In genomic region chr7:87806150-87806549, GRCh38 we compare ENCODE assay signal across 25 cellular contexts.
"Had no signal": no experiment of that assay in that cellular context is flagged by ENCODE, and none has a peak within 500 bp of the region (broad histone marks: within the 10 kb centered on the region; RNA-seq: fewer than 3 reads in every experiment).

No MANE protein-coding gene starts in this region.

- ATAC-seq: activated CD4-positive, CD25-positive, alpha-beta regulatory T cell treated with anti-CD3 and anti-CD28 coated beads, Interleukin-2, amount 50 U/mL, for 24 hours; heart right ventricle; natural killer cell; right cardiac atrium had no signal

- H3K27ac Mint-ChIP-seq: activated CD4-positive, alpha-beta memory T cell treated with anti-CD3 and anti-CD28 coated beads, Interleukin-2, amount 10 ng/mL, durations not matched to agents 7 days and 5 days; activated CD4-positive, alpha-beta T cell treated with anti-CD3 and anti-CD28 coated beads, Interleukin-2, amount 10 ng/mL, durations not matched to agents 7 days and 5 days; activated naive CD4-positive, alpha-beta T cell treated with anti-CD3 and anti-CD28 coated beads, Interleukin-2, amount 50 U/mL, for 24 hours; activated T-cell treated with anti-CD3 and anti-CD28 coated beads, Interleukin-2, amount 50 U/mL, for 24 hours; natural killer cell; T-helper 1 cell treated with Interleukin-12 subunit alpha and Interleukin-12 subunit beta and Interleukin-4 antibody, amounts not matched to agents 30 μg/mL and 1 μg/mL, for 36 hours had no signal

- H3K4me1 ChIP-seq: esophagus muscularis mucosa, heart right ventricle, left ventricle myocardium inferior, spleen had no signal

- H3K4me3 ChIP-seq: esophagus muscularis mucosa, heart right ventricle, left ventricle myocardium inferior, lung, spleen, thoracic aorta had no signal

- H3K9me3 ChIP-seq: esophagus muscularis mucosa, heart right ventricle, left ventricle myocardium inferior, spleen, thoracic aorta had no signal

- H3K9me3 Mint-ChIP-seq: activated CD4-positive, alpha-beta memory T cell treated with anti-CD3 and anti-CD28 coated beads, Interleukin-2, amount 10 ng/mL, durations not matched to agents 7 days and 5 days; activated CD4-positive, alpha-beta T cell treated with anti-CD3 and anti-CD28 coated beads, Interleukin-2, amount 10 ng/mL, durations not matched to agents 7 days and 5 days; activated naive CD4-positive, alpha-beta T cell treated with anti-CD3 and anti-CD28 coated beads, Interleukin-2, amount 50 U/mL, for 24 hours; activated T-cell treated with anti-CD3 and anti-CD28 coated beads, Interleukin-2, amount 50 U/mL, for 24 hours; central memory CD8-positive, alpha-beta T cell; natural killer cell; T-helper 1 cell treated with Interleukin-12 subunit alpha and Interleukin-12 subunit beta and Interleukin-4 antibody, amounts not matched to agents 30 μg/mL and 1 μg/mL, for 36 hours had no signal

- H3K27me3 ChIP-seq: esophagus muscularis mucosa, heart right ventricle, spleen had no signal

- H3K4me1 Mint-ChIP-seq: activated CD4-positive, alpha-beta memory T cell treated with anti-CD3 and anti-CD28 coated beads, Interleukin-2, amount 10 ng/mL, durations not matched to agents 7 days and 5 days; activated CD4-positive, alpha-beta T cell treated with anti-CD3 and anti-CD28 coated beads, Interleukin-2, amount 10 ng/mL, durations not matched to agents 7 days and 5 days; activated naive CD4-positive, alpha-beta T cell treated with anti-CD3 and anti-CD28 coated beads, Interleukin-2, amount 50 U/mL, for 24 hours; central memory CD8-positive, alpha-beta T cell; natural killer cell had no signal

- H3K4me3 Mint-ChIP-seq: activated CD4-positive, alpha-beta memory T cell treated with anti-CD3 and anti-CD28 coated beads, Interleukin-2, amount 10 ng/mL, durations not matched to agents 7 days and 5 days; activated CD4-positive, alpha-beta T cell treated with anti-CD3 and anti-CD28 coated beads, Interleukin-2, amount 10 ng/mL, durations not matched to agents 7 days and 5 days; activated naive CD4-positive, alpha-beta T cell treated with anti-CD3 and anti-CD28 coated beads, Interleukin-2, amount 50 U/mL, for 24 hours; activated T-cell treated with anti-CD3 and anti-CD28 coated beads, Interleukin-2, amount 50 U/mL, for 24 hours; central memory CD8-positive, alpha-beta T cell; natural killer cell; T-helper 1 cell treated with Interleukin-12 subunit alpha and Interleukin-12 subunit beta and Interleukin-4 antibody, amounts not matched to agents 30 μg/mL and 1 μg/mL, for 36 hours had no signal

- H3K36me3 Mint-ChIP-seq: activated naive CD4-positive, alpha-beta T cell treated with anti-CD3 and anti-CD28 coated beads, Interleukin-2, amount 50 U/mL, for 24 hours; natural killer cell had no signal

- H3K27me3 Mint-ChIP-seq: activated CD4-positive, alpha-beta memory T cell treated with anti-CD3 and anti-CD28 coated beads, Interleukin-2, amount 10 ng/mL, durations not matched to agents 7 days and 5 days; activated CD4-positive, alpha-beta T cell treated with anti-CD3 and anti-CD28 coated beads, Interleukin-2, amount 10 ng/mL, durations not matched to agents 7 days and 5 days; activated naive CD4-positive, alpha-beta T cell treated with anti-CD3 and anti-CD28 coated beads, Interleukin-2, amount 50 U/mL, for 24 hours; activated T-cell treated with anti-CD3 and anti-CD28 coated beads, Interleukin-2, amount 50 U/mL, for 24 hours; central memory CD8-positive, alpha-beta T cell had no signal

- DNase-seq: activated CD4-positive, alpha-beta memory T cell treated with anti-CD3 and anti-CD28 coated beads, Interleukin-2, amount 10 ng/mL, durations not matched to agents 7 days and 5 days; activated CD4-positive, alpha-beta T cell treated with anti-CD3 and anti-CD28 coated beads, Interleukin-2, amount 10 ng/mL, durations not matched to agents 7 days and 5 days; activated CD8-positive, alpha-beta memory T cell treated with anti-CD3 and anti-CD28 coated beads, Interleukin-2, amount 50 U/mL, for 48 hours; activated T-cell treated with anti-CD3 and anti-CD28 coated beads, Interleukin-2, amount 50 U/mL, for 24 hours; anterior cingulate cortex; dermis blood vessel endothelial cell; effector CD4-positive, alpha-beta T cell; foreskin melanocyte; heart right ventricle; left ventricle myocardium inferior; mesendoderm; natural killer cell; right cardiac atrium; spleen; stimulated activated naive CD4-positive, alpha-beta T cell treated with Interleukin-2 at 50 U/mL for 16 hours; T-helper 9 cell; trophoblast cell; WERI-Rb-1 had no signal

- H3K27ac ChIP-seq: esophagus muscularis mucosa, heart right ventricle, left ventricle myocardium inferior, spleen, thoracic aorta, WERI-Rb-1 had no signal

- H3K36me3 ChIP-seq: esophagus muscularis mucosa, heart right ventricle, left ventricle myocardium inferior, spleen, thoracic aorta, WERI-Rb-1 had no signal
